10 cellular contexts compared by ENCODE assay signal in the genomic region with DNA sequence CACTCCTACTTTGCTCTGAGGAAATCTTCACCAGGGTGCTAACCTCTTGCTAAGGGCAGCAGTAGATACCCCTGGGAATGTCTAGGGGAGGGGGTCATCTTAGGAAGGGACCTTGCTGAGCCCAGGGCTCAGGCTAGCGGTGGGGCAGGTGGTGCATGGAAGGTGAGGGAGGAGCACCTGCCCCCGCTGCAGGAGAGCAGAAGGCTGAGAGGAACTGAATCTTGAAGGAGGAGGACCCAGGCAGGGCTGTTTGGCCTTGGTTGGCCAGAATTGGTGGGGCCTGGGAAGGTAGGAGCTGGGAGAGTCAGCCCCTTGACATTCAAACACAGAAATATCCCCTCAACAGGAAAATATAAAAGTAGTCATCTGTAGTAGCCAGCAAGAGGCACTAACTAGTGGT. TPM values are rescaled to one million over a fixed set of nuclear protein-coding genes. Genes with fewer than 3 reads are reported as not detected.
A peak's percentile ranks its signal among the peaks of the same experiment; 100 is the strongest.
DNase-seq lines count a peak whose midpoint lies in the region; ATAC-seq and TF ChIP-seq lines count a peak whose summit lies in the region.
"Had no signal": no experiment of that assay in that cellular context is flagged by ENCODE, and none has a peak within 500 bp of the region (broad histone marks: within the 10 kb centered on the region; RNA-seq: fewer than 3 reads in every experiment).

No MANE protein-coding gene starts in this region.

- H3K36me3 Mint-ChIP-seq in CD4-positive, alpha-beta memory T cell, result no peaks in the 10 kb centered on the region

- CTCF ChIA-PET in CD4-positive, alpha-beta memory T cell (lab: Charles Lee; ENCODE audit: partially characterized antibody), result interaction anchor here (0.7 to 3.6 kb wide), 6 partner anchors 9 to 54 kb away, joined by 3 to 15 read pairs (median 8); a partner anchor contains a TSS
- CTCF ChIA-PET in mammary epithelial cell (lab: Charles Lee; ENCODE audit: low non-redundant PET), result interaction anchor here (0.6 kb wide), 1 partner anchor 409 kb away, joined by 3 read pairs; no protein-coding TSS in a partner anchor

- no peaks in the 10 kb centered on the region for H3K36me3 ChIP-seq in CD4-positive, alpha-beta memory T cell (ENCODE audit: insufficient read depth, low read length)
- H3K36me3 ChIP-seq in Karpas-422 (ENCODE audit: insufficient read depth, low read length) (no peaks in the 10 kb centered on the region), mammary epithelial cell (ENCODE audit: insufficient read depth, low read length) (no peaks in the 10 kb centered on the region)
- H3K36me3 ChIP-seq in effector memory CD4-positive, alpha-beta T cell (ENCODE audit: control insufficient read depth, insufficient read depth, low read length), result no peaks in the 10 kb centered on the region

- BruUV-seq in mammary epithelial cell (replicated peaks; lab: Mats Ljungman, UMichigan), result no TSS peak

- no peaks in the 10 kb centered on the region for H3K9me2 ChIP-seq in Karpas-422 (replicated peaks; ENCODE audit: insufficient read depth, low read length)

- H3K4me3 Mint-ChIP-seq in CD4-positive, alpha-beta memory T cell, result peak overlapping the region in 7 of 8 donors; percentile 73 to 85 (median 81)

- no peaks in the 10 kb centered on the region for H3K27me3 ChIP-seq in CD4-positive, alpha-beta memory T cell (ENCODE audit: insufficient read depth, low read length)
- H3K27me3 ChIP-seq in Karpas-422 (ENCODE audit: low read length), result no peaks in the 10 kb centered on the region
- no peaks in the 10 kb centered on the region for H3K27me3 ChIP-seq in effector memory CD4-positive, alpha-beta T cell (replicated peaks; ENCODE audit: control insufficient read depth, insufficient read depth, low read length, poor library complexity, severe bottlenecking)
- peaks cover 3% of the 10 kb centered on the region for H3K27me3 ChIP-seq in mammary epithelial cell (ENCODE audit: insufficient read depth, low read length)
- H3K27me3 ChIP-seq in dorsolateral prefrontal cortex, result no peaks in the 10 kb centered on the region

- H4K20me1 ChIP-seq in Karpas-422 (ENCODE audit: insufficient read depth, low read depth, low read length), result no peaks in the 10 kb centered on the region
- no peaks in the 10 kb centered on the region for H4K20me1 ChIP-seq in mammary epithelial cell (ENCODE audit: insufficient read depth, low read length)

- peak overlapping the region; percentile 68 for H3K9ac ChIP-seq in Karpas-422 (ENCODE audit: low read length)
- no peak overlapping the region for H3K9ac ChIP-seq in mammary epithelial cell (ENCODE audit: insufficient read depth, low read length)

- H3K27me3 Mint-ChIP-seq in CD4-positive, alpha-beta memory T cell, result no peaks in the 10 kb centered on the region

- WGBS in mammary epithelial cell (ENCODE audit: low coverage, missing lambda C conversion rate), result 100% methylated on average over 2 of the region's 2 CpGs

- H3K4me2 ChIP-seq in Karpas-422 (ENCODE audit: low read depth, low read length, poor library complexity, severe bottlenecking) (peak overlapping the region; percentile 76), mammary epithelial cell (ENCODE audit: insufficient read depth, low read depth, low read length) (no peak overlapping the region)

- no peak overlapping the region for H3K4me3 ChIP-seq in CD4-positive, alpha-beta memory T cell (ENCODE audit: low read length in 2 of 2)
- H3K4me3 ChIP-seq in Karpas-422 (ENCODE audit: low read length) (peak overlapping the region; percentile 57), mammary epithelial cell (replicated peaks in 1 of 3; ENCODE audit: insufficient read depth in 1 of 3, low read depth in 2 of 3, low read length in 3 of 3) (no peak overlapping the region), dorsolateral prefrontal cortex (no peak overlapping the region)
- H3K4me3 ChIP-seq in effector memory CD4-positive, alpha-beta T cell (ENCODE audit: insufficient read depth, low read depth, low read length, poor library complexity, severe bottlenecking), result no peak overlapping the region

- dilution Hi-C loops in mammary epithelial cell (cut with HindIII; ENCODE audit: low sequenced_read_pairs), result loop anchor here (10.0 kb wide), 1 partner anchor 57 kb away; no protein-coding TSS in a partner anchor

- TF ChIP-seq CTCF in mammary epithelial cell (conservative IDR thresholded peaks at IDR 0.05 in 1 of 2, IDR thresholded peaks at IDR 0.05 in 1 of 2; ENCODE audit: extremely low read depth in 1 of 2, insufficient read depth in 1 of 2, low read depth in 1 of 2, low read length in 2 of 2) (no peak), dorsolateral prefrontal cortex (IDR thresholded peaks at IDR 0.05 in 54 of 56, conservative IDR thresholded peaks at IDR 0.05 in 2 of 56; ENCODE audit: low read depth in 1 of 56, partially characterized antibody in 56 of 56) (no peak)

- intact Hi-C loops in CD4-positive, alpha-beta memory T cell (cut with micrococcal nuclease), result no loop called here
- intact Hi-C loops in mammary epithelial cell (cut with micrococcal nuclease), result no loop called here
- intact Hi-C loops in dorsolateral prefrontal cortex (cut with DNase I), result no loop called here

- ATAC-seq in GM18873 (IDR thresholded peaks at IDR 0.05; ENCODE audit: low FRiP score, unreplicated experiment), result no peak

- DNase-seq in CD4-positive, alpha-beta memory T cell, result no peak
- DNase-seq in GM19238 (ENCODE audit: insufficient read length, low spot score), result peak; percentile 50
- peak; percentile 84 for DNase-seq in Karpas-422
- no peak for DNase-seq in effector memory CD4-positive, alpha-beta T cell
- DNase-seq in mammary epithelial cell, result no peak
- no peak for DNase-seq in dorsolateral prefrontal cortex
- DNase-seq in medulla oblongata (ENCODE audit: extremely low spot score), result no peak
- DNase-seq: DMS79 treated with DMSO at 0.1 percent for 48 hours had no signal

- in situ Hi-C loops in mammary epithelial cell (cut with MboI; ENCODE audit: low sequenced_read_pairs in 2 of 2), result no loop called here

- no peaks in the 10 kb centered on the region for H3K9me3 Mint-ChIP-seq in CD4-positive, alpha-beta memory T cell

- H3K27ac Mint-ChIP-seq in CD4-positive, alpha-beta memory T cell, result peak overlapping the region; percentile 85 to 97 (median 90)

- peaks cover 47% of the 10 kb centered on the region for H3K4me1 ChIP-seq in CD4-positive, alpha-beta memory T cell (ENCODE audit: insufficient read depth, low read length)
- peaks cover 51% of the 10 kb centered on the region for H3K4me1 ChIP-seq in Karpas-422 (ENCODE audit: low read length)
- H3K4me1 ChIP-seq in effector memory CD4-positive, alpha-beta T cell (ENCODE audit: control insufficient read depth, insufficient read depth, low read length, poor library complexity, severe bottlenecking), result peaks cover 27% of the 10 kb centered on the region
- H3K4me1 ChIP-seq in mammary epithelial cell (ENCODE audit: insufficient read depth, low read length), result peaks cover 9% of the 10 kb centered on the region

- H3K4me1 Mint-ChIP-seq in CD4-positive, alpha-beta memory T cell, result peaks cover 33 to 70% (median 47%) of the 10 kb centered on the region in 4 donors

- H3K79me2 ChIP-seq in Karpas-422 (ENCODE audit: low read length) (no peaks in the 10 kb centered on the region), mammary epithelial cell (ENCODE audit: insufficient read depth, low read length) (no peaks in the 10 kb centered on the region)

- peak overlapping the region; percentile 17 for H2AFZ ChIP-seq in Karpas-422 (ENCODE audit: low read length)
- H2AFZ ChIP-seq in mammary epithelial cell (ENCODE audit: low read depth, low read length), result no peak overlapping the region

- POLR2A ChIA-PET in CD4-positive, alpha-beta memory T cell (lab: Charles Lee; ENCODE audit: partially characterized antibody), result interaction anchor here (1.0 to 4.4 kb wide), 11 partner anchors 9 to 826 kb away, joined by 3 to 106 read pairs (median 4); a partner anchor contains a TSS

- H3K27ac ChIP-seq in CD4-positive, alpha-beta memory T cell (ENCODE audit: low read depth, low read length), result peak overlapping the region; percentile 63
- H3K27ac ChIP-seq in Karpas-422 (ENCODE audit: low read length) (peak overlapping the region; percentile 91), mammary epithelial cell (ENCODE audit: insufficient read depth, low read depth, low read length) (no peak overlapping the region), dorsolateral prefrontal cortex (no peak overlapping the region)
- H3K27ac ChIP-seq in effector memory CD4-positive, alpha-beta T cell (ENCODE audit: insufficient read depth, low read length, poor library complexity, severe bottlenecking), result peak overlapping the region; percentile 69

- H3K9me3 ChIP-seq in CD4-positive, alpha-beta memory T cell (ENCODE audit: control insufficient read depth in 1 of 2, low read length in 2 of 2), result no peaks in the 10 kb centered on the region
- H3K9me3 ChIP-seq in Karpas-422 (ENCODE audit: low read length) (no peaks in the 10 kb centered on the region), mammary epithelial cell (replicated peaks; ENCODE audit: insufficient read depth, low read length) (no peaks in the 10 kb centered on the region)
- no peaks in the 10 kb centered on the region for H3K9me3 ChIP-seq in effector memory CD4-positive, alpha-beta T cell (ENCODE audit: control insufficient read depth, low read length)

RNA-seq across cellular contexts. Expression of a gene that starts 7.0 kb away (rescaled TPM):
- not detected for total RNA-seq in CD4-positive, alpha-beta memory T cell
- not detected for polyA plus RNA-seq in CD4-positive, alpha-beta memory T cell
- 0.30 and 0.61 TPM in 2 replicates for total RNA-seq in Karpas-422 (2014; rRNA removed; shearing (Covaris generic); ENCODE audit: low replicate concordance)
- total RNA-seq in mammary epithelial cell, result not detected
- polyA plus RNA-seq in mammary epithelial cell, result not detected
- not detected for polyA minus RNA-seq in mammary epithelial cell
- total RNA-seq in dorsolateral prefrontal cortex, result under 1 TPM in 8 of 120 experiments, not detected in 112; 0.25 to 0.42 (median 0.33) TPM
- total RNA-seq: kidney epithelial cell had no signal

RNA-seq across cellular contexts. Expression of a gene that starts 13.3 kb away (rescaled TPM):
- total RNA-seq in CD4-positive, alpha-beta memory T cell, result not detected
- not detected for polyA plus RNA-seq in CD4-positive, alpha-beta memory T cell
- total RNA-seq in Karpas-422 (2014; rRNA removed; shearing (Covaris generic); ENCODE audit: low replicate concordance), result 0.30 and 0.61 TPM in 2 replicates
- not detected for total RNA-seq in mammary epithelial cell
- polyA plus RNA-seq in mammary epithelial cell, result not detected
- polyA minus RNA-seq in mammary epithelial cell, result not detected
- 1 to 10 TPM; 1.0 to 6.3 (median 3.0) TPM for total RNA-seq in dorsolateral prefrontal cortex
- total RNA-seq: kidney epithelial cell had no signal

RNA-seq across cellular contexts. Expression of a gene that starts 19.8 kb away (rescaled TPM):
- 10 to 100 TPM; 80.5 to 84.6 TPM for total RNA-seq in CD4-positive, alpha-beta memory T cell
- polyA plus RNA-seq in CD4-positive, alpha-beta memory T cell, result 10 to 100 TPM; 40.3 to 65.0 TPM
- 2.6 TPM in 1 of 2 replicates, not detected in the other for total RNA-seq in Karpas-422 (2014; rRNA removed; shearing (Covaris generic); ENCODE audit: low replicate concordance)
- total RNA-seq in mammary epithelial cell (1 to 10 TPM; 3.2 to 4.8 TPM), dorsolateral prefrontal cortex (10 to 100 TPM in 97 of 120 experiments, 1 to 10 TPM in 23; 4.9 to 25.1 (median 12.7) TPM)
- polyA plus RNA-seq in mammary epithelial cell, result 7.9 TPM
- 5.7 TPM for polyA minus RNA-seq in mammary epithelial cell

RNA-seq across cellular contexts. Expression of a gene that starts 21.5 kb away (rescaled TPM):
- under 1 TPM; 0.83 to 0.96 TPM for total RNA-seq in CD4-positive, alpha-beta memory T cell
- under 1 TPM; 0.76 to 0.82 TPM for polyA plus RNA-seq in CD4-positive, alpha-beta memory T cell
- total RNA-seq in Karpas-422 (2014; rRNA removed; shearing (Covaris generic); ENCODE audit: low replicate concordance), result 0.04 TPM in 1 of 2 replicates, not detected in the other
- total RNA-seq in mammary epithelial cell, result 1 to 10 TPM in 1 of 2 donors, under 1 TPM in 1; 0.50 to 1.1 TPM
- 0.10 TPM for polyA plus RNA-seq in mammary epithelial cell
- polyA minus RNA-seq in mammary epithelial cell, result not detected
- 100 to 1,000 TPM in 16 of 120 experiments, 10 to 100 TPM in 104; 27.2 to 125 (median 84.1) TPM for total RNA-seq in dorsolateral prefrontal cortex

Comparison
In these comparisons a context has a peak if more than half of its experiments do, and no peak if none do; other contexts are left out.
1. DNase-seq: peak in GM19238 (single experiment) and Karpas-422 (single experiment); none in CD4-positive, alpha-beta memory T cell (0 of 5), effector memory CD4-positive, alpha-beta T cell (0 of 3), mammary epithelial cell (single experiment), dorsolateral prefrontal cortex (0 of 10) and medulla oblongata (single experiment).
2. H3K27ac ChIP-seq: peak in CD4-positive, alpha-beta memory T cell (single experiment), Karpas-422 (single experiment) and effector memory CD4-positive, alpha-beta T cell (single experiment); none in mammary epithelial cell (single experiment) and dorsolateral prefrontal cortex (0 of 59).